8 cellular contexts compared by ENCODE assay signal in genomic region chr10:30671011-30671616, GRCh38. TPM values are rescaled to one million over a fixed set of nuclear protein-coding genes. Genes with fewer than 3 reads are reported as not detected.
A peak's percentile ranks its signal among the peaks of the same experiment; 100 is the strongest.
DNase-seq lines count a peak whose midpoint lies in the region; ATAC-seq and TF ChIP-seq lines count a peak whose summit lies in the region.

No MANE protein-coding gene starts in this region.

- H3K27me3 ChIP-seq in mucosa of stomach (ENCODE audit: control insufficient read depth, insufficient read depth, low read length): no peaks in the 10 kb centered on the region

- no peaks in the 10 kb centered on the region for H3K4me1 ChIP-seq in mucosa of stomach (ENCODE audit: control insufficient read depth, insufficient read depth, low read length)

- no peaks in the 10 kb centered on the region for H3K36me3 ChIP-seq in mucosa of stomach (ENCODE audit: control insufficient read depth, insufficient read depth, low read length)

- TF ChIP-seq CTCF in epithelial cell of esophagus (IDR thresholded peaks at IDR 0.05; ENCODE audit: insufficient read depth, low read depth, low read length, missing control alignments): peak; percentile 78

- peak; percentile 57 for ATAC-seq in GM18907 (IDR thresholded peaks at IDR 0.05; ENCODE audit: unreplicated experiment)

- H3K9me3 ChIP-seq in mucosa of stomach (ENCODE audit: control insufficient read depth, low read length): no peaks in the 10 kb centered on the region

- H3K4me3 ChIP-seq in epithelial cell of esophagus (ENCODE audit: low read length): no peak overlapping the region
- no peak overlapping the region for H3K4me3 ChIP-seq in mucosa of stomach (ENCODE audit: low read length)

- peak overlapping the region; percentile 6 for H3K9ac ChIP-seq in mucosa of stomach (ENCODE audit: low read length)

- intact Hi-C loops in posterior vena cava (cut with DNase I): no loop called here

- DNase-seq in CMK (ENCODE audit: low read depth) (peak; percentile 42), NCI-H1694 (lab: John Stamatoyannopoulos, UW) (peak; percentile 50), T-helper 22 cell (ENCODE audit: low read depth) (peak; percentile 5), epithelial cell of esophagus (ENCODE audit: low read depth) (peak; percentile 77), 8988T (no peak), posterior vena cava (ENCODE audit: low spot score) (no peak)

RNA-seq across cellular contexts. Expression of gene LYZL2, which starts 41.6 kb away (rescaled TPM):
- not detected for total RNA-seq in posterior vena cava

Comparison
In these comparisons a context has a peak if more than half of its experiments do, and no peak if none do; other contexts are left out.
1. DNase-seq: peak in CMK (single experiment), NCI-H1694 (single experiment), T-helper 22 cell (single experiment) and epithelial cell of esophagus (single experiment); none in 8988T (single experiment) and posterior vena cava (single experiment).